ENCODE assay signal across 8 cellular contexts in the genomic region with DNA sequence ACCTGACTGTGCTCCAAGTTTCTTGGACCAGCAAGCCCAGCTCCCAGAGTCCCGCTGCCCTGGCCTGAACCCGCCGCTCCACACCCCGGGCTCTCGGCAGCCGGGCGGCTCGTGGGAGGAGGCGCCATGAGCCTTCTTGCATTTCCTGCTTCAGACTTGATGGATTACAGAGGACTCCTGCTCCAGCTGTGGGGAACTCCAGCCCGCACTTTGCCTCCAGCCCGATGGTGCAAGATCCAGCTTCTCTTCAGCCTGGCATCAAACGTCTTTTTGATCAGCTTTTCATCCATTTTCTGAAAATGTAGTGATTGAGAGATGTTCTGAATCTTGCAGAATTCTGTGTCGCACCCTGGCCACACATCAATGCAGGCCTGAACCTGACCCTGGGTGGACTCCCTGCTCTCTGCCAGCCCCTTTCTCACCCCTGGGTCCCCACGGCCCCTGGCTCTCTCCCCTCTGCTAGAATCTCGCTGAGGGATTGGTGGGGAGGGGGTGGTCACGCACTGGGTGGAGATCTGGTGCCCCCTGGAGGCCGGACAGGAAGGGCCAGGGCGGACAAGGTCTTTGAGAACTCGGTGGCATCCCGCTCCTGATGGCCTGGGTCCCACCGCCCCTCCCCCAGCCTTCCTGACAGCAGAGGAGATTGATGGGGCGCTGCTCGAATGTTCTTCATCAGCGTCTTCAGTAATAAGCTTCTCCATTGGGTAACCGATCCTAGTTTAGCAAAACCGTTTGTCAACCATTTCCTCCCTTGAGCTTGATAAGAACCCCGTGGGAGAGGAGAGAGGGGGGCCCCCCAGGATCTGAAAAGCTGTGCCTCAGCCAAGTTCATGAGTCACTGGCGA. TPM values are rescaled to one million over a fixed set of nuclear protein-coding genes. Genes with fewer than 3 reads are reported as not detected.
A peak's percentile ranks its signal among the peaks of the same experiment; 100 is the strongest.
DNase-seq lines count a peak whose midpoint lies in the region; ATAC-seq and TF ChIP-seq lines count a peak whose summit lies in the region.

No MANE protein-coding gene starts in this region.

- H3K27me3 ChIP-seq in suprapubic skin, result no peaks in the 10 kb centered on the region

- no peak for TF ChIP-seq EP300 in suprapubic skin (IDR thresholded peaks at IDR 0.05)

- TF ChIP-seq POLR2A in suprapubic skin (IDR thresholded peaks at IDR 0.05), result no peak

- peaks cover 25% of the 10 kb centered on the region for H3K4me1 ChIP-seq in suprapubic skin

- under 1% methylated on average over 18 of the region's 28 CpGs for WGBS in suprapubic skin

- no peaks in the 10 kb centered on the region for H3K36me3 Mint-ChIP-seq in activated naive CD4-positive, alpha-beta T cell treated with anti-CD3 and anti-CD28 coated beads, Interleukin-2, amount 50 U/mL, for 72 hours

- peak overlapping the region; percentile 61 to 82 for H3K27ac Mint-ChIP-seq in activated naive CD4-positive, alpha-beta T cell treated with anti-CD3 and anti-CD28 coated beads, Interleukin-2, amount 50 U/mL, for 72 hours

- no peaks in the 10 kb centered on the region for H3K9me3 Mint-ChIP-seq in activated naive CD4-positive, alpha-beta T cell treated with anti-CD3 and anti-CD28 coated beads, Interleukin-2, amount 50 U/mL, for 72 hours

- DNase-seq in Daoy (ENCODE audit: low read depth), result peak; percentile 90
- DNase-seq in LNCaP clone FGC (ENCODE audit: low read depth), result peak; percentile 77
- peak; percentile 83 for DNase-seq in SK-N-MC (ENCODE audit: low read depth, low spot score)
- DNase-seq in activated naive CD4-positive, alpha-beta T cell treated with anti-CD3 and anti-CD28 coated beads, Interleukin-2, amount 50 U/mL, for 72 hours (ENCODE audit: low spot score in 2 of 2), result peak; percentile 73 to 77
- peak; percentile 72 for DNase-seq in glomerular visceral epithelial cell (ENCODE audit: extremely low spot score)
- peak; percentile 75 for DNase-seq in omental fat pad (ENCODE audit: low spot score)
- peak; percentile 91 to 93 for DNase-seq in suprapubic skin (ENCODE audit: low spot score in 2 of 2)

- peak; percentile 63 for TF ChIP-seq CTCF in LNCaP clone FGC (IDR thresholded peaks at IDR 0.05; ENCODE audit: control insufficient read depth, extremely low read depth, insufficient read depth)
- TF ChIP-seq CTCF in omental fat pad (IDR thresholded peaks at IDR 0.05), result peak in 1 of 3 donors; percentile 41
- peak; percentile 59 to 68 for TF ChIP-seq CTCF in suprapubic skin (IDR thresholded peaks at IDR 0.05)

- H3K36me3 ChIP-seq in SK-N-MC (ENCODE audit: insufficient read depth, low read length), result no peaks in the 10 kb centered on the region
- no peaks in the 10 kb centered on the region for H3K36me3 ChIP-seq in suprapubic skin

- peak overlapping the region; percentile 23 for H3K9ac ChIP-seq in SK-N-MC (ENCODE audit: insufficient read length)

- no peaks in the 10 kb centered on the region for H3K9me3 ChIP-seq in SK-N-MC (ENCODE audit: low read depth, low read length)
- no peaks in the 10 kb centered on the region for H3K9me3 ChIP-seq in suprapubic skin

- H3K4me3 ChIP-seq in LNCaP clone FGC (ENCODE audit: low read depth, low read length) (peak overlapping the region; percentile 34), SK-N-MC (peak overlapping the region; percentile 79), suprapubic skin (peak overlapping the region; percentile 43)

- H3K27ac ChIP-seq in SK-N-MC (no peak overlapping the region), suprapubic skin (peak overlapping the region; percentile 25)

- peak; percentile 69 to 80 for ATAC-seq in activated naive CD4-positive, alpha-beta T cell treated with anti-CD3 and anti-CD28 coated beads, Interleukin-2, amount 50 U/mL, for 72 hours
- ATAC-seq in omental fat pad (ENCODE audit: low FRiP score) (peak; percentile 84), HG03460 (IDR thresholded peaks at IDR 0.05; ENCODE audit: unreplicated experiment) (no peak)

RNA-seq across cellular contexts. Expression of a gene that starts 12.1 kb away (rescaled TPM):
- 0.17 and 0.51 TPM in 2 replicates for total RNA-seq in Daoy (2014; rRNA removed; shearing (Covaris generic))
- total RNA-seq in activated naive CD4-positive, alpha-beta T cell treated with anti-CD3 and anti-CD28 coated beads, Interleukin-2, amount 50 U/mL, for 72 hours, result under 1 TPM; 0.07 to 0.54 TPM
- 10 to 100 TPM in 1 of 4 donors, 1 to 10 TPM in 3; 4.9 to 14.0 (median 6.3) TPM for total RNA-seq in omental fat pad
- total RNA-seq in suprapubic skin, result 1 to 10 TPM in 2 of 4 donors, under 1 TPM in 2; 0.70 to 3.1 (median 0.97) TPM
